ENCODE assay signal across 13 cellular contexts in genomic region chr1:236812334-236813030, GRCh38.
A peak's percentile ranks its signal among the peaks of the same experiment; 100 is the strongest.
DNase-seq lines count a peak whose midpoint lies in the region; ATAC-seq lines count a peak whose summit lies in the region.
"Had no signal": no experiment of that assay in that cellular context is flagged by ENCODE, and none has a peak within 500 bp of the region (broad histone marks: within the 10 kb centered on the region; RNA-seq: fewer than 3 reads in every experiment).

No MANE protein-coding gene starts in this region.

- no peaks in the 10 kb centered on the region for H3K27me3 Mint-ChIP-seq in activated naive CD4-positive, alpha-beta T cell treated with anti-CD3 and anti-CD28 coated beads, Interleukin-2, amount 50 U/mL, for 24 hours
- H3K27me3 Mint-ChIP-seq in stimulated activated naive CD8-positive, alpha-beta T cell treated with anti-CD3 and anti-CD28 coated beads, Interleukin-15, Interleukin-2, amounts not matched to agents 100 ng/mL and 50 ng/mL, for 24 hours: no peaks in the 10 kb centered on the region
- H3K27me3 Mint-ChIP-seq: CD4-positive, alpha-beta memory T cell had no signal

- DNase-seq in NCI-H2107 treated with DMSO at 0.1 percent for 48 hours (lab: John Stamatoyannopoulos, UW; ENCODE audit: unreplicated experiment) (peak; percentile 49), NCI-H2107 (lab: John Stamatoyannopoulos, UW) (no peak), iPS-NIHi7 (ENCODE audit: extremely low spot score) (no peak)
- DNase-seq in activated naive CD4-positive, alpha-beta T cell treated with Interleukin-2 at 50 U/mL for 16 hours: no peak
- DNase-seq in stimulated activated naive CD8-positive, alpha-beta T cell treated with anti-CD3 and anti-CD28 coated beads, Interleukin-15, Interleukin-2, amounts not matched to agents 100 U/mL and 50 U/mL, for 24 hours: no peak
- DNase-seq: 8988T; CD4-positive, alpha-beta memory T cell; GM23248 had no signal

- ATAC-seq in stimulated activated naive CD8-positive, alpha-beta T cell treated with anti-CD3 and anti-CD28 coated beads, Interleukin-15, Interleukin-2, amounts not matched to agents 100 U/mL and 50 U/mL, for 24 hours: no peak
- ATAC-seq in GM18502 (IDR thresholded peaks at IDR 0.05; ENCODE audit: poor library complexity, unreplicated experiment): no peak
- ATAC-seq: HepG2 had no signal

- H3K27ac Mint-ChIP-seq in activated naive CD4-positive, alpha-beta T cell treated with anti-CD3 and anti-CD28 coated beads, Interleukin-2, amount 50 U/mL, for 24 hours: peak overlapping the region; percentile 72
- H3K27ac Mint-ChIP-seq in stimulated activated naive CD8-positive, alpha-beta T cell treated with anti-CD3 and anti-CD28 coated beads, Interleukin-15, Interleukin-2, amounts not matched to agents 100 ng/mL and 50 ng/mL, for 24 hours: peak overlapping the region; percentile 23
- H3K27ac Mint-ChIP-seq: CD14-positive monocyte; CD4-positive, alpha-beta memory T cell had no signal

- H3K4me1 Mint-ChIP-seq in activated naive CD4-positive, alpha-beta T cell treated with anti-CD3 and anti-CD28 coated beads, Interleukin-2, amount 50 U/mL, for 24 hours: peaks cover 14% of the 10 kb centered on the region
- peaks cover 16% of the 10 kb centered on the region for H3K4me1 Mint-ChIP-seq in stimulated activated naive CD8-positive, alpha-beta T cell treated with anti-CD3 and anti-CD28 coated beads, Interleukin-15, Interleukin-2, amounts not matched to agents 100 ng/mL and 50 ng/mL, for 24 hours (ENCODE audit: low read depth)
- H3K4me1 Mint-ChIP-seq: CD14-positive monocyte had no signal

- no peak overlapping the region for H3K4me3 Mint-ChIP-seq in activated naive CD4-positive, alpha-beta T cell treated with anti-CD3 and anti-CD28 coated beads, Interleukin-2, amount 50 U/mL, for 24 hours
- no peak overlapping the region for H3K4me3 Mint-ChIP-seq in stimulated activated naive CD8-positive, alpha-beta T cell treated with anti-CD3 and anti-CD28 coated beads, Interleukin-15, Interleukin-2, amounts not matched to agents 100 ng/mL and 50 ng/mL, for 24 hours
- H3K4me3 Mint-ChIP-seq: CD14-positive monocyte; CD4-positive, alpha-beta memory T cell had no signal

- H3K36me3 Mint-ChIP-seq in activated naive CD4-positive, alpha-beta T cell treated with anti-CD3 and anti-CD28 coated beads, Interleukin-2, amount 50 U/mL, for 24 hours: peaks cover 32% of the 10 kb centered on the region
- peaks cover 86% of the 10 kb centered on the region for H3K36me3 Mint-ChIP-seq in stimulated activated naive CD8-positive, alpha-beta T cell treated with anti-CD3 and anti-CD28 coated beads, Interleukin-15, Interleukin-2, amounts not matched to agents 100 ng/mL and 50 ng/mL, for 24 hours (ENCODE audit: low read depth)

- H3K9me3 Mint-ChIP-seq in activated naive CD4-positive, alpha-beta T cell treated with anti-CD3 and anti-CD28 coated beads, Interleukin-2, amount 50 U/mL, for 24 hours: no peaks in the 10 kb centered on the region
- no peaks in the 10 kb centered on the region for H3K9me3 Mint-ChIP-seq in stimulated activated naive CD8-positive, alpha-beta T cell treated with anti-CD3 and anti-CD28 coated beads, Interleukin-15, Interleukin-2, amounts not matched to agents 100 ng/mL and 50 ng/mL, for 24 hours
- H3K9me3 Mint-ChIP-seq: CD14-positive monocyte; CD4-positive, alpha-beta memory T cell had no signal
